In the genomic region with DNA sequence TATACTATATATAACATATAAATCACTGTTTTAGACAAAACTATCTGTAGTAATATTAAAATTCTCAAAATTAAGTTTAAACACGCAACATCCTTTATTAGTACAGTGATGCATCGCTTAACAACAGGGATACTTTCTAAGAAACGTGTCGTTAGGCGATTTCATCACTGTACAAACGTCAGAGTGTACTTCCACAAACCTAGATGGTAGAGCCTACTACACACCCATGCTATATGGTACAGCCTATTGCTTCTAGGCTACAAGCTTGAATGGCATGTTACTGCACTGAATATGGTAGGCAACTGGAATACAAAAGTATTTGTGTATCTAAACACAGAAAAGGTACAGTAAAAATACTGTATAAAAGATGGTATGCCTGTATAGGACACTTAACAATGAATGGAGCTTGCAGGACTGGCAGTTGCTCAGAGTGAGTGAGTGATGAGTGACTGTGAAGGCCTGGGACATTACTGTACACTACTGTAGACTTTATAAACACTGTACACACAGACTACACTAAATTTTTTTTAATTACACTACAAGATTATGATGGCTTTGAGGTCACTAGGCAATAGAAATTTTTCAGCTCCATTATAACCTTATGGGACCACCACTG, we compare ENCODE assay signal across 1 cellular context.
TF ChIP-seq lines count a peak whose summit lies in the region.

No MANE protein-coding gene starts in this region.

TF ChIP-seq in HEK293, 187 proteins besides CTCF, POLR2A, EP300 and RAD21 (continued from another document):
- TF ChIP-seq, protein P1, sequence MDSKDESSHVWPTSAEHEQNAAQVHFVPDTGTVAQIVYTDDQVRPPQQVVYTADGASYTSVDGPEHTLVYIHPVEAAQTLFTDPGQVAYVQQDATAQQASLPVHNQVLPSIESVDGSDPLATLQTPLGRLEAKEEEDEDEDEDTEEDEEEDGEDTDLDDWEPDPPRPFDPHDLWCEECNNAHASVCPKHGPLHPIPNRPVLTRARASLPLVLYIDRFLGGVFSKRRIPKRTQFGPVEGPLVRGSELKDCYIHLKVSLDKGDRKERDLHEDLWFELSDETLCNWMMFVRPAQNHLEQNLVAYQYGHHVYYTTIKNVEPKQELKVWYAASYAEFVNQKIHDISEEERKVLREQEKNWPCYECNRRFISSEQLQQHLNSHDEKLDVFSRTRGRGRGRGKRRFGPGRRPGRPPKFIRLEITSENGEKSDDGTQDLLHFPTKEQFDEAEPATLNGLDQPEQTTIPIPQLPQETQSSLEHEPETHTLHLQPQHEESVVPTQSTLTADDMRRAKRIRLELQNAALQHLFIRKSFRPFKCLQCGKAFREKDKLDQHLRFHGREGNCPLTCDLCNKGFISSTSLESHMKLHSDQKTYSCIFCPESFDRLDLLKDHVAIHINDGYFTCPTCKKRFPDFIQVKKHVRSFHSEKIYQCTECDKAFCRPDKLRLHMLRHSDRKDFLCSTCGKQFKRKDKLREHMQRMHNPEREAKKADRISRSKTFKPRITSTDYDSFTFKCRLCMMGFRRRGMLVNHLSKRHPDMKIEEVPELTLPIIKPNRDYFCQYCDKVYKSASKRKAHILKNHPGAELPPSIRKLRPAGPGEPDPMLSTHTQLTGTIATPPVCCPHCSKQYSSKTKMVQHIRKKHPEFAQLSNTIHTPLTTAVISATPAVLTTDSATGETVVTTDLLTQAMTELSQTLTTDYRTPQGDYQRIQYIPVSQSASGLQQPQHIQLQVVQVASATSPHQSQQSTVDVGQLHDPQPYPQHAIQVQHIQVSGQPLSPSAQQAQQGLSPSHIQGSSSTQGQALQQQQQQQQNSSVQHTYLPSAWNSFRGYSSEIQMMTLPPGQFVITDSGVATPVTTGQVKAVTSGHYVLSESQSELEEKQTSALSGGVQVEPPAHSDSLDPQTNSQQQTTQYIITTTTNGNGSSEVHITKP (tag by site-specific recombination; IDR thresholded peaks at IDR 0.05), result peak; percentile 77
